Comparison of ENCODE assay signal across 13 cellular contexts in the genomic region with DNA sequence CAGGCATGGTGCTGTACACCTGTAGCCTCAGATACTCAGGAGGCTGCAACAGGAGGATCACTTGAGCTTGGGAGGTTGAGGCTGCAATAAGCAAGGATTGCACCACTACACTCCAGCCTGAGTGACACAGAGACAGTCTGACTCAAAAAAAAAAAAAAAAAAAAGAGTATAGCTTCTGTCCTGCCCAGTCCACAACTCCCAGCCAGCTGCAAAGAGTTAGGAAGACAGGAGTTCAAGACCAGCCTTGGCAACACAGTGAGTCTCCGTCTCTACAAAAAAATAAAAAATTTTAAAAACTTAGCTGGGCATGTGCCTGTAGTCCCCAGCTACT. TPM values are rescaled to one million over a fixed set of nuclear protein-coding genes. Genes with fewer than 3 reads are reported as not detected.
DNase-seq lines count a peak whose midpoint lies in the region; ATAC-seq and TF ChIP-seq lines count a peak whose summit lies in the region.
"Had no signal": no experiment of that assay in that cellular context is flagged by ENCODE, and none has a peak within 500 bp of the region (broad histone marks: within the 10 kb centered on the region; RNA-seq: fewer than 3 reads in every experiment).

No MANE protein-coding gene starts in this region.

- no peak overlapping the region for H2AFZ ChIP-seq in Karpas-422 (ENCODE audit: low read length)

- no peaks in the 10 kb centered on the region for H3K9me2 ChIP-seq in Karpas-422 (replicated peaks; ENCODE audit: insufficient read depth, low read length)

- peak overlapping the region; percentile 79 for H3K4me2 ChIP-seq in Karpas-422 (ENCODE audit: low read depth, low read length, poor library complexity, severe bottlenecking)

- no peak for DNase-seq in Karpas-422
- DNase-seq in chondrocyte (ENCODE audit: low spot score): no peak
- DNase-seq in memory B cell (ENCODE audit: low spot score in 2 of 2): no peak
- DNase-seq in testis: no peak
- no peak for DNase-seq in activated CD4-positive, alpha-beta T cell treated with anti-CD3 and anti-CD28 coated beads, Interleukin-2, amount 10 ng/mL, durations not matched to agents 7 days and 5 days
- no peak for DNase-seq in DMS53 (lab: John Stamatoyannopoulos, UW)
- DNase-seq in GM20000 (ENCODE audit: low spot score): no peak
- no peak for DNase-seq in COLO829 (ENCODE audit: low spot score)
- DNase-seq: activated CD4-positive, alpha-beta T cell treated with anti-CD3 and anti-CD28 coated beads, Interleukin-2, amount 10 ng/mL, durations not matched to agents 24 days and 14 days; activated naive CD4-positive, alpha-beta T cell treated with Interleukin-2 at 50 U/mL for 16 hours; DND-41 had no signal

- peaks cover 5% of the 10 kb centered on the region for H3K36me3 Mint-ChIP-seq in chondrocyte (ENCODE audit: low read depth)
- H3K36me3 Mint-ChIP-seq in memory B cell: peaks cover 8% of the 10 kb centered on the region
- H3K36me3 Mint-ChIP-seq in activated CD4-positive, alpha-beta T cell treated with anti-CD3 and anti-CD28 coated beads, Interleukin-2, amount 10 ng/mL, durations not matched to agents 7 days and 5 days (ENCODE audit: low read depth): no peaks in the 10 kb centered on the region

- no peaks in the 10 kb centered on the region for H4K20me1 ChIP-seq in Karpas-422 (ENCODE audit: insufficient read depth, low read depth, low read length)

- TF ChIP-seq CTCF in chondrocyte (IDR thresholded peaks at IDR 0.05) (no peak), testis (IDR thresholded peaks at IDR 0.05) (no peak), GM20000 (IDR thresholded peaks at IDR 0.05; ENCODE audit: extremely low read depth, missing control alignments) (no peak)

- intact Hi-C loops in testis (cut with DNase I; ENCODE audit: low total_unique reads): no loop called here

- no peak overlapping the region for H3K4me3 Mint-ChIP-seq in chondrocyte (ENCODE audit: unreplicated experiment)
- no peak overlapping the region for H3K4me3 Mint-ChIP-seq in memory B cell
- H3K4me3 Mint-ChIP-seq in activated CD4-positive, alpha-beta T cell treated with anti-CD3 and anti-CD28 coated beads, Interleukin-2, amount 10 ng/mL, durations not matched to agents 7 days and 5 days: no peak overlapping the region
- H3K4me3 Mint-ChIP-seq: activated CD4-positive, alpha-beta T cell treated with anti-CD3 and anti-CD28 coated beads, Interleukin-2, amount 10 ng/mL, durations not matched to agents 24 days and 14 days had no signal

- H3K27ac Mint-ChIP-seq in chondrocyte (ENCODE audit: unreplicated experiment): peak overlapping the region; percentile 98
- peak overlapping the region; percentile 97 for H3K27ac Mint-ChIP-seq in memory B cell
- H3K27ac Mint-ChIP-seq in activated CD4-positive, alpha-beta T cell treated with anti-CD3 and anti-CD28 coated beads, Interleukin-2, amount 10 ng/mL, durations not matched to agents 7 days and 5 days: no peak overlapping the region
- H3K27ac Mint-ChIP-seq: activated CD4-positive, alpha-beta T cell treated with anti-CD3 and anti-CD28 coated beads, Interleukin-2, amount 10 ng/mL, durations not matched to agents 24 days and 14 days had no signal

- ATAC-seq in memory B cell (ENCODE audit: low read depth): no peak

- H3K79me2 ChIP-seq in Karpas-422 (ENCODE audit: low read length): peaks cover 64% of the 10 kb centered on the region

- H3K27ac ChIP-seq in Karpas-422 (ENCODE audit: low read length): peak overlapping the region; percentile 98
- H3K27ac ChIP-seq in testis: peak overlapping the region; percentile 88 to 92

- peak overlapping the region; percentile 78 for H3K9ac ChIP-seq in Karpas-422 (ENCODE audit: low read length)

- peaks cover 68% of the 10 kb centered on the region for H3K4me1 Mint-ChIP-seq in chondrocyte (ENCODE audit: low read depth)
- peaks cover 45% of the 10 kb centered on the region for H3K4me1 Mint-ChIP-seq in memory B cell
- H3K4me1 Mint-ChIP-seq in activated CD4-positive, alpha-beta T cell treated with anti-CD3 and anti-CD28 coated beads, Interleukin-2, amount 10 ng/mL, durations not matched to agents 7 days and 5 days: peaks cover 10% of the 10 kb centered on the region

- H3K9me3 Mint-ChIP-seq in chondrocyte (ENCODE audit: low read depth): peaks cover 4% of the 10 kb centered on the region
- H3K9me3 Mint-ChIP-seq in memory B cell: no peaks in the 10 kb centered on the region
- no peaks in the 10 kb centered on the region for H3K9me3 Mint-ChIP-seq in activated CD4-positive, alpha-beta T cell treated with anti-CD3 and anti-CD28 coated beads, Interleukin-2, amount 10 ng/mL, durations not matched to agents 7 days and 5 days
- H3K9me3 Mint-ChIP-seq: activated CD4-positive, alpha-beta T cell treated with anti-CD3 and anti-CD28 coated beads, Interleukin-2, amount 10 ng/mL, durations not matched to agents 24 days and 14 days had no signal

- H3K27me3 ChIP-seq in Karpas-422 (ENCODE audit: low read length) (no peaks in the 10 kb centered on the region), testis (no peaks in the 10 kb centered on the region)

- H3K4me1 ChIP-seq in Karpas-422 (ENCODE audit: low read length) (peaks cover 97% of the 10 kb centered on the region), testis (peaks cover 59% of the 10 kb centered on the region)

- H3K4me3 ChIP-seq in Karpas-422 (ENCODE audit: low read length) (peak overlapping the region; percentile 56; the same call in 1 of the 2 replicates), testis (no peak overlapping the region)
- H3K4me3 ChIP-seq: SK-N-MC had no signal

- H3K36me3 ChIP-seq in Karpas-422 (ENCODE audit: insufficient read depth, low read length): peaks cover 14% of the 10 kb centered on the region
- H3K36me3 ChIP-seq in testis (ENCODE audit: low read depth, missing control alignments): no peaks in the 10 kb centered on the region

- POLR2A ChIA-PET in activated CD4-positive, alpha-beta T cell treated with anti-CD3 and anti-CD28 coated beads, Interleukin-2, amount 10 ng/mL, durations not matched to agents 7 days and 5 days (lab: Charles Lee): no interaction called here

- WGBS in testis, 2 donors: 57 to 78% methylated on average over 1 of the region's 1 CpG

- no peaks in the 10 kb centered on the region for H3K27me3 Mint-ChIP-seq in chondrocyte (ENCODE audit: low read depth)
- H3K27me3 Mint-ChIP-seq in memory B cell: no peaks in the 10 kb centered on the region
- peaks cover 4% of the 10 kb centered on the region for H3K27me3 Mint-ChIP-seq in activated CD4-positive, alpha-beta T cell treated with anti-CD3 and anti-CD28 coated beads, Interleukin-2, amount 10 ng/mL, durations not matched to agents 7 days and 5 days
- H3K27me3 Mint-ChIP-seq: activated CD4-positive, alpha-beta T cell treated with anti-CD3 and anti-CD28 coated beads, Interleukin-2, amount 10 ng/mL, durations not matched to agents 24 days and 14 days had no signal

- CTCF ChIA-PET in activated CD4-positive, alpha-beta T cell treated with anti-CD3 and anti-CD28 coated beads, Interleukin-2, amount 10 ng/mL, durations not matched to agents 7 days and 5 days (lab: Charles Lee): interaction anchor here (0.9 to 4.4 kb wide), 5 partner anchors 8 to 101 kb away, joined by 3 to 29 read pairs (median 3); no protein-coding TSS in a partner anchor

- H3K9me3 ChIP-seq in Karpas-422 (ENCODE audit: low read length) (no peaks in the 10 kb centered on the region; the same call in 1 of the 2 replicates), testis (no peaks in the 10 kb centered on the region)

- TF ChIP-seq POLR2A in testis (IDR thresholded peaks at IDR 0.05): no peak

RNA-seq across cellular contexts. Expression of a gene that starts 28.3 kb away (rescaled TPM):
- total RNA-seq in Karpas-422 (2014; rRNA removed; shearing (Covaris generic); ENCODE audit: low replicate concordance): 0.69 TPM in 1 of 2 replicates, not detected in the other
- total RNA-seq in chondrocyte: not detected in 3 replicates
- total RNA-seq in testis: 1 to 10 TPM; 2.8 to 3.4 TPM
- 2.9 TPM for polyA plus RNA-seq in testis (ENCODE audit: insufficient read depth, low read depth, low replicate concordance)
- not detected for total RNA-seq in activated CD4-positive, alpha-beta T cell treated with anti-CD3 and anti-CD28 coated beads, Interleukin-2, amount 10 ng/mL, durations not matched to agents 7 days and 5 days
- total RNA-seq: activated CD4-positive, alpha-beta T cell treated with anti-CD3 and anti-CD28 coated beads, Interleukin-2, amount 10 ng/mL, durations not matched to agents 24 days and 14 days; LHCN-M2 had no signal
